ENCODE assay signal across 9 cellular contexts in genomic region chr11:83073248-83073647, GRCh38. TPM values are rescaled to one million over a fixed set of nuclear protein-coding genes. Genes with fewer than 3 reads are reported as not detected.
DNase-seq lines count a peak whose midpoint lies in the region; ATAC-seq and TF ChIP-seq lines count a peak whose summit lies in the region.
"Had no signal": no experiment of that assay in that cellular context is flagged by ENCODE, and none has a peak within 500 bp of the region (broad histone marks: within the 10 kb centered on the region; RNA-seq: fewer than 3 reads in every experiment).

No MANE protein-coding gene starts in this region.

- H3K9me3 Mint-ChIP-seq in CD4-positive, CD25-positive, alpha-beta regulatory T cell: peaks cover 0 to 2% (median 0%) of the 10 kb centered on the region in 7 donors
- H3K9me3 Mint-ChIP-seq: activated CD4-positive, alpha-beta memory T cell treated with anti-CD3 and anti-CD28 coated beads, Interleukin-2, amount 10 ng/mL, durations not matched to agents 7 days and 5 days had no signal

- H3K9me2 ChIP-seq in Karpas-422 (replicated peaks; ENCODE audit: insufficient read depth, low read length): no peaks in the 10 kb centered on the region

- intact Hi-C loops in left colon (cut with DNase I, micrococcal nuclease): loop anchor here in 1 of 2 donors (5.0 to 10.0 kb wide), 2 partner anchors 84 to 168 kb away; partner anchors contain the start of genes DDIAS, PCF11 and PRCP

- H3K79me2 ChIP-seq in Karpas-422 (ENCODE audit: low read length) (peaks cover 56% of the 10 kb centered on the region), osteoblast (ENCODE audit: insufficient read depth, low read length) (peaks cover 62% of the 10 kb centered on the region)

- no peaks in the 10 kb centered on the region for H3K9me3 ChIP-seq in CD4-positive, CD25-positive, alpha-beta regulatory T cell (ENCODE audit: control insufficient read depth in 2 of 2, low read length in 2 of 2)
- no peaks in the 10 kb centered on the region for H3K9me3 ChIP-seq in Karpas-422 (ENCODE audit: low read length)
- H3K9me3 ChIP-seq in osteoblast (ENCODE audit: low read depth, low read length): no peaks in the 10 kb centered on the region

- H3K36me3 ChIP-seq in CD4-positive, CD25-positive, alpha-beta regulatory T cell (ENCODE audit: control insufficient read depth, insufficient read depth, low read length): peaks cover 3% of the 10 kb centered on the region
- peaks cover 30% of the 10 kb centered on the region for H3K36me3 ChIP-seq in Karpas-422 (ENCODE audit: insufficient read depth, low read length)
- H3K36me3 ChIP-seq in osteoblast (ENCODE audit: insufficient read depth, low read length): peaks cover 4% of the 10 kb centered on the region

- peaks cover 57% of the 10 kb centered on the region for H3K4me1 ChIP-seq in CD4-positive, CD25-positive, alpha-beta regulatory T cell (ENCODE audit: control insufficient read depth, insufficient read depth, low read length, poor library complexity, severe bottlenecking)
- H3K4me1 ChIP-seq in Karpas-422 (ENCODE audit: low read length) (peaks cover 30% of the 10 kb centered on the region), osteoblast (ENCODE audit: insufficient read depth, low read length) (peaks cover 24% of the 10 kb centered on the region)

- H3K9ac ChIP-seq in Karpas-422 (ENCODE audit: low read length): peak overlapping the region; percentile 91

- H4K20me1 ChIP-seq in Karpas-422 (ENCODE audit: insufficient read depth, low read depth, low read length) (no peaks in the 10 kb centered on the region; the same call in 1 of the 2 replicates), osteoblast (ENCODE audit: insufficient read depth, low read length) (peaks cover 11% of the 10 kb centered on the region)

- no peak overlapping the region for H3K27ac Mint-ChIP-seq in CD4-positive, CD25-positive, alpha-beta regulatory T cell
- H3K27ac Mint-ChIP-seq: activated CD4-positive, alpha-beta memory T cell treated with anti-CD3 and anti-CD28 coated beads, Interleukin-2, amount 10 ng/mL, durations not matched to agents 7 days and 5 days had no signal

- no peaks in the 10 kb centered on the region for H3K27me3 ChIP-seq in CD4-positive, CD25-positive, alpha-beta regulatory T cell (ENCODE audit: control insufficient read depth, insufficient read depth, low read length)
- H3K27me3 ChIP-seq in Karpas-422 (ENCODE audit: low read length) (no peaks in the 10 kb centered on the region), osteoblast (ENCODE audit: insufficient read depth, low read length) (no peaks in the 10 kb centered on the region)

- TF ChIP-seq CTCF in epithelial cell of proximal tubule (conservative IDR thresholded peaks at IDR 0.05; ENCODE audit: low read depth, low read length) (no peak), osteoblast (IDR thresholded peaks at IDR 0.05; ENCODE audit: extremely low read depth, low read depth, low read length) (no peak)

- no peaks in the 10 kb centered on the region for H3K27me3 Mint-ChIP-seq in CD4-positive, CD25-positive, alpha-beta regulatory T cell
- H3K27me3 Mint-ChIP-seq: activated CD4-positive, alpha-beta memory T cell treated with anti-CD3 and anti-CD28 coated beads, Interleukin-2, amount 10 ng/mL, durations not matched to agents 7 days and 5 days had no signal

- H2AFZ ChIP-seq in Karpas-422 (ENCODE audit: low read length) (no peak overlapping the region), osteoblast (ENCODE audit: low read length) (no peak overlapping the region)

- peak in 2 of 3 donors; percentile 24 to 40 for DNase-seq in CD4-positive, CD25-positive, alpha-beta regulatory T cell
- no peak for DNase-seq in Karpas-422
- no peak for DNase-seq in epithelial cell of proximal tubule (ENCODE audit: low read depth)
- DNase-seq in osteoblast (ENCODE audit: insufficient read length, low spot score, missing footprints): no peak
- DNase-seq in NCI-H187 (lab: John Stamatoyannopoulos, UW): no peak
- DNase-seq in stimulated activated CD4-positive, alpha-beta T cell treated with anti-CD3 and anti-CD28 coated beads, Interleukin-15, amount 100 ng/mL, for 24 hours: no peak
- no peak for DNase-seq in left colon
- no peak for DNase-seq in NCI-H526 (lab: John Stamatoyannopoulos, UW)
- DNase-seq: activated CD4-positive, alpha-beta memory T cell treated with anti-CD3 and anti-CD28 coated beads, Interleukin-2, amount 10 ng/mL, durations not matched to agents 7 days and 5 days had no signal

- no peak for ATAC-seq in CD4-positive, CD25-positive, alpha-beta regulatory T cell (ENCODE audit: low read depth in 2 of 2)
- ATAC-seq in left colon: no peak

- peak overlapping the region; percentile 87 for H3K4me3 ChIP-seq in CD4-positive, CD25-positive, alpha-beta regulatory T cell (ENCODE audit: low read depth, low read length)
- H3K4me3 ChIP-seq in Karpas-422 (ENCODE audit: low read length): peak overlapping the region; percentile 96
- H3K4me3 ChIP-seq in epithelial cell of proximal tubule (ENCODE audit: low read depth, low read length): peak overlapping the region; percentile 87
- peak overlapping the region; percentile 92 for H3K4me3 ChIP-seq in osteoblast (ENCODE audit: insufficient read depth, low read length)

- peak overlapping the region; percentile 93 for H3K27ac ChIP-seq in CD4-positive, CD25-positive, alpha-beta regulatory T cell (ENCODE audit: insufficient read depth, low read length, poor library complexity, severe bottlenecking)
- H3K27ac ChIP-seq in Karpas-422 (ENCODE audit: low read length) (peak overlapping the region; percentile 88), osteoblast (ENCODE audit: low read depth, low read length) (peak overlapping the region; percentile 0)

- H3K36me3 Mint-ChIP-seq in CD4-positive, CD25-positive, alpha-beta regulatory T cell: peaks cover 13% of the 10 kb centered on the region

- peaks cover 27 to 50% (median 42%) of the 10 kb centered on the region in 4 donors for H3K4me1 Mint-ChIP-seq in CD4-positive, CD25-positive, alpha-beta regulatory T cell

- no peak overlapping the region for H3K4me3 Mint-ChIP-seq in CD4-positive, CD25-positive, alpha-beta regulatory T cell
- H3K4me3 Mint-ChIP-seq: activated CD4-positive, alpha-beta memory T cell treated with anti-CD3 and anti-CD28 coated beads, Interleukin-2, amount 10 ng/mL, durations not matched to agents 7 days and 5 days had no signal

- H3K4me2 ChIP-seq in Karpas-422 (ENCODE audit: low read depth, low read length, poor library complexity, severe bottlenecking) (peak overlapping the region; percentile 92), osteoblast (ENCODE audit: insufficient read depth, low read length) (peak overlapping the region; percentile 98)

RNA-seq across cellular contexts. Expression of gene RAB30, which starts 1.6 kb away (rescaled TPM):
- 66.3 TPM for total RNA-seq in CD4-positive, CD25-positive, alpha-beta regulatory T cell
- polyA plus RNA-seq in CD4-positive, CD25-positive, alpha-beta regulatory T cell: 10 to 100 TPM; 13.3 to 27.4 (median 21.4) TPM
- 66.5 and 66.7 TPM in 2 replicates for total RNA-seq in Karpas-422 (2014; rRNA removed; shearing (Covaris generic); ENCODE audit: low replicate concordance)
- total RNA-seq in epithelial cell of proximal tubule (2.8 and 5.3 TPM in 2 replicates), osteoblast (21.0 and 27.4 TPM in 2 replicates), left colon (10 to 100 TPM in 1 of 2 donors, 1 to 10 TPM in 1; 5.9 to 24.3 TPM)

Comparison
In these comparisons a context has a peak if more than half of its experiments do, and no peak if none do; other contexts are left out.
1. DNase-seq: peak in CD4-positive, CD25-positive, alpha-beta regulatory T cell (2 of 3); none in Karpas-422 (single experiment), epithelial cell of proximal tubule (single experiment), osteoblast (single experiment), NCI-H187 (0 of 2), stimulated activated CD4-positive, alpha-beta T cell treated with anti-CD3 and anti-CD28 coated beads, Interleukin-15, amount 100 ng/mL, for 24 hours (single experiment), left colon (0 of 2) and NCI-H526 (0 of 2).
2. H3K27ac ChIP-seq: peak in every context shown above with its lines; median percentile 93 in CD4-positive, CD25-positive, alpha-beta regulatory T cell; 88 in Karpas-422; 0 in osteoblast.
3. Peak in every context shown above with its lines, with median percentiles within 50 percentile points of each other: H3K4me3 ChIP-seq.